9 cellular contexts compared by ENCODE assay signal in the genomic region with DNA sequence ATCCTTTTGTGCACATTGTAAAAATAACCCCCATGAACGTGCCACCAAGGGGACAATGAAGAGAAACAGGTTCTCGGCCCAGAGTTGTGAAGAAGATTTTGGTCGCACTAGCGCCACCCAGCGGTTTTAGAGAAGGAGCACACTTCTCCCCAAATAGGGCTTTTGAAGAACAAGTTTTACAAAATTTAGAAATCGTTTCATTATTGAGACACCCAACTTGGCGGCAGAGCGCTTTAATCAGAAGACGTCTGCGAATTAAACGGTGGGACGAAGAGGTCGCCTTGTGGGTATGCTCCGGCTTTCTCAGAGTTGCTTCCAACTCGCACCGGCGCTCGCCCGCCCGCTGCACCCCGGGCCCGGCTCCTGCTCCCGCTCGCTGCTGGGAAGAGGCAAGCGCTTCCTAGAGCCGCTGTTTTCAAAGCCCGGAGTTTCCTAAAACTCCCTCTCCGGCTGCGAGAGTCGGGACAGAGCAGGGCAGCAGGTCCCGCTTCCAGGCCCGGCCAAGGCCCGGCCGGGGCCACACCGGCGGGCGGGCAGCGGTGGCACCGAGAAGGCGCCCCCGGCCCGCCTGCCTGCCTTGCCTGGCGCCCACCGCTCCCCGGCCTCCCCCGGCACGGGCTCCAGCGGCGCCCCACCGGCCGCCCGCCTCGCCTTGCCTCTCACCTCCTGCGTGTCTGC. TPM values are rescaled to one million over a fixed set of nuclear protein-coding genes. Genes with fewer than 3 reads are reported as not detected.
DNase-seq lines count a peak whose midpoint lies in the region; ATAC-seq and TF ChIP-seq lines count a peak whose summit lies in the region.
"Had no signal": no experiment of that assay in that cellular context is flagged by ENCODE, and none has a peak within 500 bp of the region (broad histone marks: within the 10 kb centered on the region; RNA-seq: fewer than 3 reads in every experiment).

No MANE protein-coding gene starts in this region.

- H3K4me1 ChIP-seq in CD4-positive, CD25-positive, alpha-beta regulatory T cell (ENCODE audit: control insufficient read depth, insufficient read depth, low read length, poor library complexity, severe bottlenecking), result peaks cover 22% of the 10 kb centered on the region
- peaks cover 3% of the 10 kb centered on the region; the same call in 1 of the 2 replicates for H3K4me1 ChIP-seq in HEK293 (ENCODE audit: control insufficient read depth, insufficient read depth, low read length)
- H3K4me1 ChIP-seq in osteoblast (ENCODE audit: insufficient read depth, low read length), result no peaks in the 10 kb centered on the region

- POLR2A ChIA-PET in HEK293 (lab: Yijun Ruan, JAX), result interaction anchor here (0.6 to 2.0 kb wide), 4 partner anchors 25 to 337 kb away, joined by 3 to 6 read pairs (median 4); no protein-coding TSS in a partner anchor

- H3K27ac ChIP-seq in CD4-positive, CD25-positive, alpha-beta regulatory T cell (ENCODE audit: insufficient read depth, low read length, poor library complexity, severe bottlenecking), result no peak overlapping the region
- peak overlapping the region; percentile 99 for H3K27ac ChIP-seq in HEK293 (ENCODE audit: extremely low read depth, low read depth, low read length)
- no peak overlapping the region for H3K27ac ChIP-seq in osteoblast (ENCODE audit: low read depth, low read length)

- peak; percentile 55; the same call in 1 of the 2 replicates for TF ChIP-seq CTCF in HEK293 (tag by site-specific recombination; IDR thresholded peaks at IDR 0.05)
- peak; percentile 85 for TF ChIP-seq CTCF in WI38 (IDR thresholded peaks at IDR 0.05; ENCODE audit: low read depth, low read length)
- peak; percentile 83 for TF ChIP-seq CTCF in fibroblast of the aortic adventitia (IDR thresholded peaks at IDR 0.05; ENCODE audit: insufficient read depth, low read length)
- peak; percentile 90 for TF ChIP-seq CTCF in osteoblast (IDR thresholded peaks at IDR 0.05; ENCODE audit: extremely low read depth, low read depth, low read length)

- no peaks in the 10 kb centered on the region for H4K20me1 ChIP-seq in osteoblast (ENCODE audit: insufficient read depth, low read length)

- H3K27ac Mint-ChIP-seq in CD4-positive, CD25-positive, alpha-beta regulatory T cell, result no peak overlapping the region

- H3K4me1 Mint-ChIP-seq in CD4-positive, CD25-positive, alpha-beta regulatory T cell, result peaks cover 4 to 31% (median 10%) of the 10 kb centered on the region in 4 donors

- no peak for ATAC-seq in CD4-positive, CD25-positive, alpha-beta regulatory T cell (ENCODE audit: low read depth in 2 of 2)
- ATAC-seq in GM18498 (IDR thresholded peaks at IDR 0.05; ENCODE audit: unreplicated experiment), result no peak
- no peak for ATAC-seq in HG03196 (IDR thresholded peaks at IDR 0.05; ENCODE audit: unreplicated experiment)

- H3K27me3 Mint-ChIP-seq in CD4-positive, CD25-positive, alpha-beta regulatory T cell, result peaks cover 74% of the 10 kb centered on the region

- CTCF ChIA-PET in HEK293 (lab: Yijun Ruan, JAX), result interaction anchor here (0.7 to 2.8 kb wide), 14 partner anchors 11 to 362 kb away, joined by 3 to 15 read pairs (median 3); no protein-coding TSS in a partner anchor

- peak in 1 of 3 donors; percentile 73 for DNase-seq in CD4-positive, CD25-positive, alpha-beta regulatory T cell
- DNase-seq in NCI-H2227 treated with DMSO at 0.1 percent for 48 hours (lab: John Stamatoyannopoulos, UW) (peak; percentile 82), fibroblast of the aortic adventitia (ENCODE audit: low read depth) (peak; percentile 83), osteoblast (ENCODE audit: insufficient read length, low spot score, missing footprints) (peak; percentile 98)

- H3K4me3 ChIP-seq in CD4-positive, CD25-positive, alpha-beta regulatory T cell (ENCODE audit: low read depth, low read length), result no peak overlapping the region
- H3K4me3 ChIP-seq in HEK293 (ENCODE audit: low read depth, low read length), result peak overlapping the region; percentile 75
- H3K4me3 ChIP-seq in WI38 (ENCODE audit: low read depth, low read length), result peak overlapping the region; percentile 63
- H3K4me3 ChIP-seq in fibroblast of the aortic adventitia (ENCODE audit: low read depth, low read length), result peak overlapping the region; percentile 60
- H3K4me3 ChIP-seq in osteoblast (ENCODE audit: insufficient read depth, low read length), result peak overlapping the region; percentile 73

- H3K4me2 ChIP-seq in osteoblast (ENCODE audit: insufficient read depth, low read length), result peak overlapping the region; percentile 82

- peak overlapping the region; percentile 66 to 74 (median 72) for H3K4me3 Mint-ChIP-seq in CD4-positive, CD25-positive, alpha-beta regulatory T cell

- peaks cover 0 to 8% of the 10 kb centered on the region in 2 experiments for H3K9me3 ChIP-seq in CD4-positive, CD25-positive, alpha-beta regulatory T cell (ENCODE audit: control insufficient read depth in 2 of 2, low read length in 2 of 2)
- H3K9me3 ChIP-seq in HEK293 (ENCODE audit: control insufficient read depth, insufficient read depth, low read depth, low read length) (no peaks in the 10 kb centered on the region), osteoblast (ENCODE audit: low read depth, low read length) (no peaks in the 10 kb centered on the region)

- H3K36me3 ChIP-seq in CD4-positive, CD25-positive, alpha-beta regulatory T cell (ENCODE audit: control insufficient read depth, insufficient read depth, low read length), result no peaks in the 10 kb centered on the region
- H3K36me3 ChIP-seq in HEK293 (ENCODE audit: control insufficient read depth in 2 of 2, insufficient read depth in 1 of 2, low read length in 2 of 2), result peaks cover 0 to 15% of the 10 kb centered on the region in 2 experiments; a peak in 1 of 3 replicates
- H3K36me3 ChIP-seq in osteoblast (ENCODE audit: insufficient read depth, low read length), result no peaks in the 10 kb centered on the region

- no peaks in the 10 kb centered on the region for H3K79me2 ChIP-seq in osteoblast (ENCODE audit: insufficient read depth, low read length)

- H3K36me3 Mint-ChIP-seq in CD4-positive, CD25-positive, alpha-beta regulatory T cell, result no peaks in the 10 kb centered on the region

- H2AFZ ChIP-seq in osteoblast (ENCODE audit: low read length), result peak overlapping the region; percentile 73

- H3K27me3 ChIP-seq in CD4-positive, CD25-positive, alpha-beta regulatory T cell (ENCODE audit: control insufficient read depth, insufficient read depth, low read length), result peaks cover 50% of the 10 kb centered on the region
- H3K27me3 ChIP-seq in osteoblast (ENCODE audit: insufficient read depth, low read length), result peaks cover 89% of the 10 kb centered on the region

- H3K9me3 Mint-ChIP-seq in CD4-positive, CD25-positive, alpha-beta regulatory T cell, result peaks cover 0 to 20% (median 2%) of the 10 kb centered on the region in 7 donors

TF ChIP-seq in HEK293, 187 proteins besides CTCF, POLR2A, EP300 and RAD21 (continues in another document):
- peak; percentile 38 for TF ChIP-seq GLIS1 (tag by site-specific recombination; IDR thresholded peaks at IDR 0.05)
- no peak; the same call in 1 of the 2 replicates for TF ChIP-seq ZNF660 (tag by site-specific recombination; IDR thresholded peaks at IDR 0.05)
- peak; percentile 35; the same call in 1 of the 2 replicates for TF ChIP-seq ZNF600 (tag by site-specific recombination; IDR thresholded peaks at IDR 0.05)
- no peak for TF ChIP-seq TCF7L2 (IDR thresholded peaks at IDR 0.05; ENCODE audit: borderline replicate concordance, low read depth, low read length)
- TF ChIP-seq ZNF335 (tag by site-specific recombination; conservative IDR thresholded peaks at IDR 0.05), result peak; percentile 69
- peak; percentile 66 for TF ChIP-seq ZNF654 (tag by site-specific recombination; IDR thresholded peaks at IDR 0.05; ENCODE audit: low read depth)
- TF ChIP-seq ZNF549 (tag by site-specific recombination; IDR thresholded peaks at IDR 0.05), result no peak
- TF ChIP-seq ZNF2 (tag by site-specific recombination; IDR thresholded peaks at IDR 0.05), result 0 out of 2 replicates have a peak, but pooled peaks have one; percentile 51
- TF ChIP-seq, protein P1, sequence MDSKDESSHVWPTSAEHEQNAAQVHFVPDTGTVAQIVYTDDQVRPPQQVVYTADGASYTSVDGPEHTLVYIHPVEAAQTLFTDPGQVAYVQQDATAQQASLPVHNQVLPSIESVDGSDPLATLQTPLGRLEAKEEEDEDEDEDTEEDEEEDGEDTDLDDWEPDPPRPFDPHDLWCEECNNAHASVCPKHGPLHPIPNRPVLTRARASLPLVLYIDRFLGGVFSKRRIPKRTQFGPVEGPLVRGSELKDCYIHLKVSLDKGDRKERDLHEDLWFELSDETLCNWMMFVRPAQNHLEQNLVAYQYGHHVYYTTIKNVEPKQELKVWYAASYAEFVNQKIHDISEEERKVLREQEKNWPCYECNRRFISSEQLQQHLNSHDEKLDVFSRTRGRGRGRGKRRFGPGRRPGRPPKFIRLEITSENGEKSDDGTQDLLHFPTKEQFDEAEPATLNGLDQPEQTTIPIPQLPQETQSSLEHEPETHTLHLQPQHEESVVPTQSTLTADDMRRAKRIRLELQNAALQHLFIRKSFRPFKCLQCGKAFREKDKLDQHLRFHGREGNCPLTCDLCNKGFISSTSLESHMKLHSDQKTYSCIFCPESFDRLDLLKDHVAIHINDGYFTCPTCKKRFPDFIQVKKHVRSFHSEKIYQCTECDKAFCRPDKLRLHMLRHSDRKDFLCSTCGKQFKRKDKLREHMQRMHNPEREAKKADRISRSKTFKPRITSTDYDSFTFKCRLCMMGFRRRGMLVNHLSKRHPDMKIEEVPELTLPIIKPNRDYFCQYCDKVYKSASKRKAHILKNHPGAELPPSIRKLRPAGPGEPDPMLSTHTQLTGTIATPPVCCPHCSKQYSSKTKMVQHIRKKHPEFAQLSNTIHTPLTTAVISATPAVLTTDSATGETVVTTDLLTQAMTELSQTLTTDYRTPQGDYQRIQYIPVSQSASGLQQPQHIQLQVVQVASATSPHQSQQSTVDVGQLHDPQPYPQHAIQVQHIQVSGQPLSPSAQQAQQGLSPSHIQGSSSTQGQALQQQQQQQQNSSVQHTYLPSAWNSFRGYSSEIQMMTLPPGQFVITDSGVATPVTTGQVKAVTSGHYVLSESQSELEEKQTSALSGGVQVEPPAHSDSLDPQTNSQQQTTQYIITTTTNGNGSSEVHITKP (tag by site-specific recombination; IDR thresholded peaks at IDR 0.05), result no peak
- TF ChIP-seq ZNF623 (tag by site-specific recombination; IDR thresholded peaks at IDR 0.05), result no peak
- no peak for TF ChIP-seq YY1 (tag by site-specific recombination; IDR thresholded peaks at IDR 0.05)
- TF ChIP-seq ZNF792 (tag by site-specific recombination; IDR thresholded peaks at IDR 0.05), result no peak

RNA-seq across cellular contexts. Expression of gene FOXA1, which starts 0.7 kb away (rescaled TPM):
- total RNA-seq in CD4-positive, CD25-positive, alpha-beta regulatory T cell, result 1.0 TPM
- polyA plus RNA-seq in CD4-positive, CD25-positive, alpha-beta regulatory T cell, result not detected
- total RNA-seq in fibroblast of the aortic adventitia (ENCODE audit: low replicate concordance) (not detected in 2 replicates), osteoblast (0.36 TPM in 1 of 2 replicates, not detected in the other)
- total RNA-seq: T-helper 1 cell treated with Interleukin-12 subunit alpha and Interleukin-12 subunit beta and Interleukin-4 antibody, amounts not matched to agents 30 ng/mL and 1 ng/mL, for 36 hours had no signal

RNA-seq across cellular contexts. Expression of gene TTC6, which starts 1.1 kb away (rescaled TPM):
- not detected for total RNA-seq in CD4-positive, CD25-positive, alpha-beta regulatory T cell
- polyA plus RNA-seq in CD4-positive, CD25-positive, alpha-beta regulatory T cell, result not detected
- 0.16 and 0.36 TPM in 2 replicates for total RNA-seq in fibroblast of the aortic adventitia (ENCODE audit: low replicate concordance)
- under 0.01 TPM in 2 replicates for total RNA-seq in osteoblast
- total RNA-seq: T-helper 1 cell treated with Interleukin-12 subunit alpha and Interleukin-12 subunit beta and Interleukin-4 antibody, amounts not matched to agents 30 ng/mL and 1 ng/mL, for 36 hours had no signal
